Comparison of ENCODE assay signal across 31 cellular contexts in the genomic region with DNA sequence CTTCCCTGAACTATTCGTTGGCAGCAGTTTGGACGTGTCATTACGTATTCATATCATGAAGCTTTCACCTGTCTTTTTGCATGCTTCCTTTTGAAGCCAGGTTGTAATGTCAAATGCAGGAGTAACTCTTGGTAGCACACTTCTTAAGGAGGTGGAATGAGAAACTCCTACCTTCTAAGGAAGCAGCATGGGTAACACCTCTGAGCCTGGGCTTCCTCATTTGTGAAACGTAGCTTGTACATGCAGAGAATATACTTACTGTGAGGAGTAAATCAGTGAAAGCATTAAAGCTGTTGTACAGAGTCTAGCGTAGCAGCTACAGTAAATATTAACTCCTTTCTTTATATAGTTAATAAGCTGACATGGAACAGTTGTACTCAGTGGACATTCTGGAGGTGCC.
"Had no signal": no experiment of that assay in that cellular context is flagged by ENCODE, and none has a peak within 500 bp of the region (broad histone marks: within the 10 kb centered on the region; RNA-seq: fewer than 3 reads in every experiment).

No MANE protein-coding gene starts in this region.

- H3K27me3 Mint-ChIP-seq: activated CD4-positive, alpha-beta memory T cell treated with anti-CD3 and anti-CD28 coated beads for 36 hours; activated naive CD4-positive, alpha-beta T cell treated with anti-CD3 and anti-CD28 coated beads, Interleukin-2, amount 10 ng/mL, durations not matched to agents 7 days and 5 days; activated naive CD8-positive, alpha-beta T cell treated with anti-CD3 and anti-CD28 coated beads, Interleukin-2, amount 10 ng/mL, durations not matched to agents 7 days and 5 days; natural killer cell treated with Interleukin-12 subunit alpha and Interleukin-12 subunit beta and Interleukin-15 and Interleukin-18, amount 100 ng/mL, for 72 hours; stimulated activated memory B cell treated with anti-CD40 and anti-IgM and Interleukin-4, amounts not matched to agents 10 μg/mL and 1 μg/mL and 100 μg/mL, for 72 hours; T-cell had no signal

- DNase-seq: activated CD4-positive, alpha-beta memory T cell treated with anti-CD3 and anti-CD28 coated beads for 36 hours; activated CD4-positive, alpha-beta T cell treated with anti-CD3 and anti-CD28 coated beads for 4 hours; activated CD8-positive, alpha-beta memory T cell treated with anti-CD3 and anti-CD28 coated beads, Interleukin-2, amount 50 U/mL, for 4 hours; activated gamma-delta T cell; activated naive CD4-positive, alpha-beta T cell treated with anti-CD3 and anti-CD28 coated beads, Interleukin-2, amount 10 ng/mL, durations not matched to agents 7 days and 5 days; activated naive CD8-positive, alpha-beta T cell treated with anti-CD3 and anti-CD28 coated beads, Interleukin-2, amount 10 ng/mL, durations not matched to agents 7 days and 5 days; activated T-cell treated with anti-CD3 and anti-CD28 coated beads, Interleukin-2, amount 50 U/mL, for 1 hour; brain microvascular endothelial cell; caudate nucleus; endodermal cell; head of caudate nucleus; hypothalamus; kidney glomerular epithelial cell; left lung; lower lobe of right lung; mesenchymal stem cell; sigmoid colon; small intestine; stimulated activated CD4-positive, alpha-beta T cell treated with anti-CD3 and anti-CD28 coated beads, Interleukin-4, amount 100 ng/mL, for 4 hours; stimulated activated CD8-positive, alpha-beta memory T cell treated with anti-CD3 and anti-CD28 coated beads, Interleukin-4, amount 100 ng/mL, for 48 hours; stomach; T-cell; thyroid gland; upper lobe of right lung had no signal

- H3K27ac ChIP-seq: ascending aorta, brain microvascular endothelial cell, left lung, lower lobe of right lung, neutrophil, sigmoid colon, stomach, thyroid gland, upper lobe of right lung, VCaP had no signal

- H3K27ac Mint-ChIP-seq: activated CD4-positive, alpha-beta memory T cell treated with anti-CD3 and anti-CD28 coated beads for 36 hours; activated naive CD4-positive, alpha-beta T cell treated with anti-CD3 and anti-CD28 coated beads, Interleukin-2, amount 10 ng/mL, durations not matched to agents 7 days and 5 days; activated naive CD8-positive, alpha-beta T cell treated with anti-CD3 and anti-CD28 coated beads, Interleukin-2, amount 10 ng/mL, durations not matched to agents 7 days and 5 days; endodermal cell; stimulated activated memory B cell treated with anti-CD40 and anti-IgM and Interleukin-4, amounts not matched to agents 10 μg/mL and 1 μg/mL and 100 μg/mL, for 72 hours; T-helper 2 cell treated with Interferon-gamma antibody and Interleukin-4, amounts not matched to agents 5 μg/mL and 100 μg/mL, for 36 hours had no signal

- H3K36me3 ChIP-seq: ascending aorta, brain microvascular endothelial cell, left lung, lower lobe of right lung, neutrophil, sigmoid colon, stomach, thyroid gland, upper lobe of right lung had no signal

- H3K4me3 ChIP-seq: ascending aorta, left lung, lower lobe of right lung, sigmoid colon, stomach, thyroid gland, upper lobe of right lung had no signal

- H3K9me3 Mint-ChIP-seq: activated CD4-positive, alpha-beta memory T cell treated with anti-CD3 and anti-CD28 coated beads for 36 hours; activated naive CD4-positive, alpha-beta T cell treated with anti-CD3 and anti-CD28 coated beads, Interleukin-2, amount 10 ng/mL, durations not matched to agents 7 days and 5 days; endodermal cell; natural killer cell treated with Interleukin-12 subunit alpha and Interleukin-12 subunit beta and Interleukin-15 and Interleukin-18, amount 100 ng/mL, for 72 hours; stimulated activated memory B cell treated with anti-CD40 and anti-IgM and Interleukin-4, amounts not matched to agents 10 μg/mL and 1 μg/mL and 100 μg/mL, for 72 hours; T-cell had no signal

- ATAC-seq: esophagus mucosa; left lung; lower lobe of right lung; stimulated activated memory B cell treated with anti-CD40 and anti-IgM and Interleukin-4, amounts not matched to agents 10 μg/mL and 1 μg/mL and 100 μg/mL, for 72 hours; T-cell; upper lobe of right lung had no signal

- H3K9me3 ChIP-seq: ascending aorta, left lung, lower lobe of right lung, neutrophil, sigmoid colon, stomach, thyroid gland, upper lobe of right lung had no signal

- H3K36me3 Mint-ChIP-seq: natural killer cell treated with Interleukin-12 subunit alpha and Interleukin-12 subunit beta and Interleukin-15 and Interleukin-18, amount 100 ng/mL, for 72 hours had no signal

- H3K4me3 Mint-ChIP-seq: activated CD4-positive, alpha-beta memory T cell treated with anti-CD3 and anti-CD28 coated beads for 36 hours; activated naive CD4-positive, alpha-beta T cell treated with anti-CD3 and anti-CD28 coated beads, Interleukin-2, amount 10 ng/mL, durations not matched to agents 7 days and 5 days; activated naive CD8-positive, alpha-beta T cell treated with anti-CD3 and anti-CD28 coated beads, Interleukin-2, amount 10 ng/mL, durations not matched to agents 7 days and 5 days; endodermal cell; natural killer cell treated with Interleukin-12 subunit alpha and Interleukin-12 subunit beta and Interleukin-15 and Interleukin-18, amount 100 ng/mL, for 72 hours; stimulated activated memory B cell treated with anti-CD40 and anti-IgM and Interleukin-4, amounts not matched to agents 10 μg/mL and 1 μg/mL and 100 μg/mL, for 72 hours; T-helper 2 cell treated with Interferon-gamma antibody and Interleukin-4, amounts not matched to agents 5 μg/mL and 100 μg/mL, for 36 hours had no signal

- H3K27me3 ChIP-seq: ascending aorta, brain microvascular endothelial cell, left lung, neutrophil, sigmoid colon, stomach, thyroid gland, upper lobe of right lung had no signal
